In genomic region chr1:209412036-209412435, GRCh38 we compare ENCODE assay signal across 13 cellular contexts.
A peak's percentile ranks its signal among the peaks of the same experiment; 100 is the strongest.
DNase-seq lines count a peak whose midpoint lies in the region; ATAC-seq and TF ChIP-seq lines count a peak whose summit lies in the region.
"Had no signal": no experiment of that assay in that cellular context is flagged by ENCODE, and none has a peak within 500 bp of the region (broad histone marks: within the 10 kb centered on the region; RNA-seq: fewer than 3 reads in every experiment).

No MANE protein-coding gene starts in this region.

- ATAC-seq in HG02610 (IDR thresholded peaks at IDR 0.05; ENCODE audit: unreplicated experiment) (no peak), right lobe of liver (no peak)

- CTCF ChIA-PET in HEK293 (lab: Yijun Ruan, JAX), result interaction anchor here (0.6 to 1.5 kb wide), 4 partner anchors 17 to 1407 kb away, joined by 3 read pairs; no protein-coding TSS in a partner anchor

- intact Hi-C loops in right lobe of liver (cut with DNase I), result no loop called here

- no peak for DNase-seq in brain microvascular endothelial cell
- peak; percentile 79 for DNase-seq in iris pigment epithelial cell (ENCODE audit: low read depth)
- no peak for DNase-seq in suprapubic skin (ENCODE audit: low spot score in 2 of 2)
- DNase-seq in right lobe of liver, result no peak
- no peak for DNase-seq in activated T-cell treated with anti-CD3 and anti-CD28 coated beads, Interleukin-2, amount 50 U/mL, for 24 hours
- DNase-seq: activated CD4-positive, alpha-beta T cell treated with anti-CD3 and anti-CD28 coated beads for 4 hours; mucosa of descending colon; NCI-H2029; T-helper 1 cell had no signal

- no peaks in the 10 kb centered on the region for H3K4me1 Mint-ChIP-seq in activated T-cell treated with anti-CD3 and anti-CD28 coated beads, Interleukin-2, amount 50 U/mL, for 24 hours (ENCODE audit: low read depth)

- H3K4me1 ChIP-seq in HEK293 (ENCODE audit: control insufficient read depth, insufficient read depth, low read length), result no peaks in the 10 kb centered on the region
- H3K4me1 ChIP-seq in suprapubic skin, result peaks cover 67% of the 10 kb centered on the region
- peaks cover 0 to 7% (median 0%) of the 10 kb centered on the region in 4 donors for H3K4me1 ChIP-seq in right lobe of liver

- no peak overlapping the region for H3K27ac ChIP-seq in HEK293 (ENCODE audit: extremely low read depth, low read depth, low read length)
- peak overlapping the region; percentile 11 for H3K27ac ChIP-seq in brain microvascular endothelial cell
- H3K27ac ChIP-seq in suprapubic skin, result peak overlapping the region; percentile 83
- no peak overlapping the region for H3K27ac ChIP-seq in right lobe of liver

- TF ChIP-seq CTCF in HEK293 (tag by site-specific recombination; IDR thresholded peaks at IDR 0.05) (no peak), brain microvascular endothelial cell (IDR thresholded peaks at IDR 0.05; ENCODE audit: low read depth, low read length, missing control alignments) (no peak), suprapubic skin (IDR thresholded peaks at IDR 0.05) (no peak), right lobe of liver (IDR thresholded peaks at IDR 0.05) (no peak)

- no peaks in the 10 kb centered on the region for H3K9me3 ChIP-seq in HEK293 (ENCODE audit: control insufficient read depth, insufficient read depth, low read depth, low read length)
- H3K9me3 ChIP-seq in suprapubic skin, result no peaks in the 10 kb centered on the region
- H3K9me3 ChIP-seq in right lobe of liver, result no peaks in the 10 kb centered on the region
- H3K9me3 ChIP-seq: mucosa of descending colon had no signal

- H3K27ac Mint-ChIP-seq in activated T-cell treated with anti-CD3 and anti-CD28 coated beads, Interleukin-2, amount 50 U/mL, for 24 hours, result no peak overlapping the region
- H3K27ac Mint-ChIP-seq: activated T-helper 1 cell treated with anti-CD3 and anti-CD28 coated beads, Interleukin-12 subunit alpha, Interleukin-12 subunit beta, Interleukin-2, Interleukin-4 antibody, amounts not matched to agents 30 ng/mL and 10 ng/mL and 1 ng/mL, durations not matched to agents 14 hours and 24 hours and 36 hours; progenitor cell of endocrine pancreas had no signal

- no peak for TF ChIP-seq EP300 in suprapubic skin (IDR thresholded peaks at IDR 0.05)

- no peak for TF ChIP-seq POLR2A in suprapubic skin (IDR thresholded peaks at IDR 0.05)
- TF ChIP-seq POLR2A in right lobe of liver (IDR thresholded peaks at IDR 0.05), result no peak

- H3K27me3 Mint-ChIP-seq in activated T-cell treated with anti-CD3 and anti-CD28 coated beads, Interleukin-2, amount 50 U/mL, for 24 hours, result peaks cover 45% of the 10 kb centered on the region

- H3K36me3 Mint-ChIP-seq in activated T-cell treated with anti-CD3 and anti-CD28 coated beads, Interleukin-2, amount 50 U/mL, for 24 hours (ENCODE audit: low read depth), result no peaks in the 10 kb centered on the region

- in situ Hi-C loops in brain microvascular endothelial cell (cut with HindIII; ENCODE audit: low pct_ligation_motif_present, low sequenced_read_pairs), result no loop called here

- H3K4me3 ChIP-seq in HEK293 (ENCODE audit: low read depth, low read length) (no peak overlapping the region), brain microvascular endothelial cell (ENCODE audit: low read depth, low read length) (no peak overlapping the region), suprapubic skin (no peak overlapping the region), right lobe of liver (no peak overlapping the region)
- H3K4me3 ChIP-seq: mucosa of descending colon had no signal

- H3K36me3 ChIP-seq in HEK293 (ENCODE audit: control insufficient read depth in 2 of 2, insufficient read depth in 1 of 2, low read length in 2 of 2) (no peaks in the 10 kb centered on the region), brain microvascular endothelial cell (replicated peaks) (no peaks in the 10 kb centered on the region), suprapubic skin (no peaks in the 10 kb centered on the region), right lobe of liver (no peaks in the 10 kb centered on the region)

- POLR2A ChIA-PET in HEK293 (lab: Yijun Ruan, JAX), result no interaction called here

- H3K9me3 Mint-ChIP-seq in activated T-cell treated with anti-CD3 and anti-CD28 coated beads, Interleukin-2, amount 50 U/mL, for 24 hours, result no peaks in the 10 kb centered on the region
- H3K9me3 Mint-ChIP-seq: activated T-helper 1 cell treated with anti-CD3 and anti-CD28 coated beads, Interleukin-12 subunit alpha, Interleukin-12 subunit beta, Interleukin-2, Interleukin-4 antibody, amounts not matched to agents 30 ng/mL and 10 ng/mL and 1 ng/mL, durations not matched to agents 14 hours and 24 hours and 36 hours had no signal

- H3K27me3 ChIP-seq in brain microvascular endothelial cell (replicated peaks) (no peaks in the 10 kb centered on the region), suprapubic skin (no peaks in the 10 kb centered on the region), right lobe of liver (no peaks in the 10 kb centered on the region)

- H3K4me3 Mint-ChIP-seq in activated T-cell treated with anti-CD3 and anti-CD28 coated beads, Interleukin-2, amount 50 U/mL, for 24 hours, result no peak overlapping the region
- H3K4me3 Mint-ChIP-seq: activated T-helper 1 cell treated with anti-CD3 and anti-CD28 coated beads, Interleukin-12 subunit alpha, Interleukin-12 subunit beta, Interleukin-2, Interleukin-4 antibody, amounts not matched to agents 30 ng/mL and 10 ng/mL and 1 ng/mL, durations not matched to agents 14 hours and 24 hours and 36 hours had no signal

TF ChIP-seq in HEK293, 187 proteins besides CTCF, POLR2A, EP300 and RAD21:
- TF ChIP-seq ZBTB20 (tag by site-specific recombination; IDR thresholded peaks at IDR 0.05), result peak; percentile 10; the same call in 1 of the 2 replicates
- TF ChIP-seq ZNF624 (tag by site-specific recombination; IDR thresholded peaks at IDR 0.05), result no peak

Comparison
In these comparisons a context has a peak if more than half of its experiments do, and no peak if none do; other contexts are left out.
1. H3K27ac ChIP-seq: peak in brain microvascular endothelial cell (single experiment) and suprapubic skin (single experiment); none in HEK293 (single experiment) and right lobe of liver (0 of 3).